ENCODE assay signal across 1 cellular context in genomic region chr3:14633819-14634424, GRCh38.
A peak's percentile ranks its signal among the peaks of the same experiment; 100 is the strongest.
TF ChIP-seq lines count a peak whose summit lies in the region.

No MANE protein-coding gene starts in this region.

TF ChIP-seq in K562, 482 proteins besides CTCF, POLR2A, EP300 and RAD21 (continued from another document):
- TF ChIP-seq RB1 (IDR thresholded peaks at IDR 0.05; ENCODE audit: low read depth) (0 out of 2 replicates have a peak, but pooled peaks have one; percentile 16), ZNF408 (CRISPR knock-in tag; IDR thresholded peaks at IDR 0.05; ENCODE audit: low read depth) (no peak), MYNN (IDR thresholded peaks at IDR 0.05) (no peak), MYNN (CRISPR knock-in tag; IDR thresholded peaks at IDR 0.05) (no peak), ATF7 (IDR thresholded peaks at IDR 0.05) (peak; percentile 12; the same call in 1 of the 2 replicates), ZNF518B (CRISPR knock-in tag; IDR thresholded peaks at IDR 0.05) (no peak), SAFB2 (IDR thresholded peaks at IDR 0.05; ENCODE audit: borderline replicate concordance, low read depth, low read length, severe bottlenecking) (no peak), RCOR1 (IDR thresholded peaks at IDR 0.05; ENCODE audit: borderline replicate concordance in 1 of 2, low read depth in 2 of 2, low read length in 2 of 2) (0 out of 4 replicates have a peak, but pooled peaks of 1 of the 2 experiments have one; percentile 43), PTRF (tag; IDR thresholded peaks at IDR 0.05) (no peak), ATF6 (CRISPR knock-in tag; IDR thresholded peaks at IDR 0.05) (no peak), CHAMP1 (IDR thresholded peaks at IDR 0.05) (no peak), TFAM (CRISPR knock-in tag; conservative IDR thresholded peaks at IDR 0.05) (no peak), EHMT2 (IDR thresholded peaks at IDR 0.05) (no peak), ZBTB34 (CRISPR knock-in tag; IDR thresholded peaks at IDR 0.05) (no peak), TAL1 (IDR thresholded peaks at IDR 0.05) (no peak), PBX2 (CRISPR knock-in tag; IDR thresholded peaks at IDR 0.05; ENCODE audit: low read depth) (no peak), PBX2 (tag; conservative IDR thresholded peaks at IDR 0.05; ENCODE audit: low read depth) (peak; percentile 91), ZNF165 (CRISPR knock-in tag; IDR thresholded peaks at IDR 0.05; ENCODE audit: borderline replicate concordance) (no peak), LCOR (CRISPR knock-in tag; IDR thresholded peaks at IDR 0.05) (peak; percentile 65; the same call in 1 of the 2 replicates), RBM15 (IDR thresholded peaks at IDR 0.05; ENCODE audit: insufficient read depth, low read length) (no peak), CEBPG (CRISPR knock-in tag; IDR thresholded peaks at IDR 0.05) (no peak; the same call in 1 of the 2 replicates), CEBPG (tag; conservative IDR thresholded peaks at IDR 0.05 in 1 of 2, IDR thresholded peaks at IDR 0.05 in 1 of 2) (peak; percentile 60 to 61; a peak in 3 of 4 replicates), HNRNPL (IDR thresholded peaks at IDR 0.05; ENCODE audit: low read depth, low read length) (no peak), SMC3 (conservative IDR thresholded peaks at IDR 0.05; ENCODE audit: insufficient read depth, low read depth, low read length) (peak; percentile 93), MEIS2 (IDR thresholded peaks at IDR 0.05; ENCODE audit: partially characterized antibody) (peak; percentile 84), DEAF1 (CRISPR knock-in tag; IDR thresholded peaks at IDR 0.05) (peak; percentile 44), PKNOX1 (IDR thresholded peaks at IDR 0.05) (peak; percentile 70), ETV1 (tag; conservative IDR thresholded peaks at IDR 0.05; ENCODE audit: low read depth) (no peak), ELF4 (CRISPR knock-in tag; IDR thresholded peaks at IDR 0.05) (no peak), POU5F1 (IDR thresholded peaks at IDR 0.05; ENCODE audit: borderline replicate concordance, low read depth, low read length, partially characterized antibody) (no peak), ZNF143 (CRISPR knock-in tag; IDR thresholded peaks at IDR 0.05) (0 out of 2 replicates have a peak, but pooled peaks have one; percentile 16), TFAP4 (CRISPR knock-in tag; IDR thresholded peaks at IDR 0.05; ENCODE audit: borderline replicate concordance) (no peak), E2F5 (CRISPR knock-in tag; IDR thresholded peaks at IDR 0.05) (no peak), CTCFL (IDR thresholded peaks at IDR 0.05; ENCODE audit: borderline replicate concordance, insufficient read depth, low read depth, low read length, poor library complexity, severe bottlenecking) (peak; percentile 82), GABPB1 (CRISPR knock-in tag; IDR thresholded peaks at IDR 0.05) (peak; percentile 59; the same call in 1 of the 2 replicates), SPI1 (IDR thresholded peaks at IDR 0.05; ENCODE audit: borderline replicate concordance, low read depth, low read length) (peak; percentile 68), TRIM28 (IDR thresholded peaks at IDR 0.05) (no peak), NEUROD1 (IDR thresholded peaks at IDR 0.05; ENCODE audit: borderline replicate concordance, low read depth, low read length, partially characterized antibody) (no peak), CEBPB (tag; IDR thresholded peaks at IDR 0.05) (peak; percentile 85), JUND (IDR thresholded peaks at IDR 0.05; ENCODE audit: borderline replicate concordance, low read depth, low read length) (peak; percentile 52; the same call in 1 of the 2 replicates), JUND (tag; IDR thresholded peaks at IDR 0.05; ENCODE audit: borderline replicate concordance, low read depth, low read length) (no peak)
